ENCODE assay signal across 31 cellular contexts in genomic region chr21:39664586-39664985, GRCh38. TPM values are rescaled to one million over a fixed set of nuclear protein-coding genes. Genes with fewer than 3 reads are reported as not detected.
"Had no signal": no experiment of that assay in that cellular context is flagged by ENCODE, and none has a peak within 500 bp of the region (broad histone marks: within the 10 kb centered on the region; RNA-seq: fewer than 3 reads in every experiment).

No MANE protein-coding gene starts in this region.

- H3K4me3 Mint-ChIP-seq: activated B cell treated with CpG ODN at 0.5 μM for 24 hours; activated CD4-positive, alpha-beta T cell treated with anti-CD3 and anti-CD28 coated beads, Interleukin-2, amount 10 ng/mL, durations not matched to agents 24 days and 14 days; activated CD8-positive, alpha-beta memory T cell treated with anti-CD3 and anti-CD28 coated beads, Interleukin-2, amount 10 ng/mL, durations not matched to agents 7 days and 5 days; activated naive CD4-positive, alpha-beta T cell treated with anti-CD3 and anti-CD28 coated beads, Interleukin-2, amount 50 U/mL, for 24 hours; activated T-cell treated with anti-CD3 and anti-CD28 coated beads, Interleukin-2, amount 50 U/mL, for 24 hours; activated T-helper 1 cell treated with anti-CD3 and anti-CD28 coated beads, Interleukin-12 subunit alpha, Interleukin-12 subunit beta, Interleukin-2, Interleukin-4 antibody, amounts not matched to agents 30 ng/mL and 10 ng/mL and 1 ng/mL, durations not matched to agents 14 hours and 24 hours and 36 hours; brain; central memory CD8-positive, alpha-beta T cell had no signal

- H3K27ac ChIP-seq: ascending aorta, SJCRH30 had no signal

- H3K4me3 ChIP-seq: ascending aorta, MG63, SJCRH30 had no signal

- H3K4me1 Mint-ChIP-seq: activated B cell treated with CpG ODN at 0.5 μM for 24 hours; activated CD4-positive, alpha-beta T cell treated with anti-CD3 and anti-CD28 coated beads, Interleukin-2, amount 10 ng/mL, durations not matched to agents 24 days and 14 days; activated CD8-positive, alpha-beta memory T cell treated with anti-CD3 and anti-CD28 coated beads, Interleukin-2, amount 10 ng/mL, durations not matched to agents 7 days and 5 days; activated naive CD4-positive, alpha-beta T cell treated with anti-CD3 and anti-CD28 coated beads, Interleukin-2, amount 50 U/mL, for 24 hours; central memory CD8-positive, alpha-beta T cell had no signal

- H3K27me3 ChIP-seq: ascending aorta, MG63, SJCRH30 had no signal

- H3K9me3 Mint-ChIP-seq: activated B cell treated with CpG ODN at 0.5 μM for 24 hours; activated CD4-positive, alpha-beta T cell treated with anti-CD3 and anti-CD28 coated beads, Interleukin-2, amount 10 ng/mL, durations not matched to agents 24 days and 14 days; activated naive CD4-positive, alpha-beta T cell treated with anti-CD3 and anti-CD28 coated beads, Interleukin-2, amount 50 U/mL, for 24 hours; activated T-cell treated with anti-CD3 and anti-CD28 coated beads, Interleukin-2, amount 50 U/mL, for 24 hours; activated T-helper 1 cell treated with anti-CD3 and anti-CD28 coated beads, Interleukin-12 subunit alpha, Interleukin-12 subunit beta, Interleukin-2, Interleukin-4 antibody, amounts not matched to agents 30 ng/mL and 10 ng/mL and 1 ng/mL, durations not matched to agents 14 hours and 24 hours and 36 hours had no signal

- H3K4me1 ChIP-seq: ascending aorta had no signal

- ATAC-seq: activated CD8-positive, alpha-beta memory T cell treated with anti-CD3 and anti-CD28 coated beads, Interleukin-2, amount 10 ng/mL, durations not matched to agents 7 days and 5 days; Panc1; Right ventricle myocardium inferior had no signal

- H3K36me3 ChIP-seq: ascending aorta, MG63, SJCRH30 had no signal

- H3K27me3 Mint-ChIP-seq: activated B cell treated with CpG ODN at 0.5 μM for 24 hours; activated CD8-positive, alpha-beta memory T cell treated with anti-CD3 and anti-CD28 coated beads, Interleukin-2, amount 10 ng/mL, durations not matched to agents 7 days and 5 days had no signal

- H3K36me3 Mint-ChIP-seq: activated CD8-positive, alpha-beta memory T cell treated with anti-CD3 and anti-CD28 coated beads, Interleukin-2, amount 10 ng/mL, durations not matched to agents 7 days and 5 days; activated naive CD4-positive, alpha-beta T cell treated with anti-CD3 and anti-CD28 coated beads, Interleukin-2, amount 50 U/mL, for 24 hours had no signal

- DNase-seq: activated B cell treated with CpG ODN at 0.5 μM for 24 hours; activated CD4-positive, alpha-beta T cell treated with anti-CD3 and anti-CD28 coated beads for 1 hour; activated CD4-positive, alpha-beta T cell treated with anti-CD3 and anti-CD28 coated beads, Interleukin-2, amount 10 ng/mL, durations not matched to agents 24 days and 14 days; activated CD4-positive, alpha-beta T cell treated with anti-CD3 and anti-CD28 coated beads, Interleukin-2, amount 50 U/mL, for 48 hours; activated CD8-positive, alpha-beta memory T cell treated with anti-CD3 and anti-CD28 coated beads, Interleukin-2, amount 10 ng/mL, durations not matched to agents 7 days and 5 days; activated effector memory CD4-positive, alpha-beta T cell treated with Interleukin-2 at 50 U/mL for 16 hours; activated naive CD4-positive, alpha-beta T cell; activated T-cell treated with anti-CD3 and anti-CD28 coated beads, Interleukin-2, amount 50 U/mL, for 24 hours; MG63; MV-4-11; NCI-H1092 treated with DMSO at 0.1 percent for 48 hours; NCI-H1417 treated with DMSO at 0.1 percent for 48 hours; NCI-H1694 treated with DMSO at 0.1 percent for 48 hours; NCI-H2029 treated with DMSO at 0.1 percent for 48 hours; NCI-H345; NCI-H510A; NCI-H526 treated with DMSO at 0.1 percent for 48 hours; NK-92 treated with Interleukin-12 subunit alpha and Interleukin-12 subunit beta, amount 100 ng/mL, for 24 hours; OCI-M1; RPMI8226; SJCRH30; SK-N-SH; T-helper 1 cell had no signal

- H3K9me3 ChIP-seq: ascending aorta, MG63, SJCRH30, SK-N-SH had no signal

- H3K27ac Mint-ChIP-seq: activated B cell treated with CpG ODN at 0.5 μM for 24 hours; activated CD4-positive, alpha-beta T cell treated with anti-CD3 and anti-CD28 coated beads, Interleukin-2, amount 10 ng/mL, durations not matched to agents 24 days and 14 days; activated CD8-positive, alpha-beta memory T cell treated with anti-CD3 and anti-CD28 coated beads, Interleukin-2, amount 10 ng/mL, durations not matched to agents 7 days and 5 days; activated naive CD4-positive, alpha-beta T cell treated with anti-CD3 and anti-CD28 coated beads, Interleukin-2, amount 50 U/mL, for 24 hours; activated T-cell treated with anti-CD3 and anti-CD28 coated beads, Interleukin-2, amount 50 U/mL, for 24 hours; activated T-helper 1 cell treated with anti-CD3 and anti-CD28 coated beads, Interleukin-12 subunit alpha, Interleukin-12 subunit beta, Interleukin-2, Interleukin-4 antibody, amounts not matched to agents 30 ng/mL and 10 ng/mL and 1 ng/mL, durations not matched to agents 14 hours and 24 hours and 36 hours had no signal

RNA-seq across cellular contexts. Expression of gene B3GALT5, which starts 51.8 kb away (rescaled TPM):
- total RNA-seq: activated B cell treated with CpG ODN at 0.5 μM for 24 hours; activated CD4-positive, alpha-beta T cell treated with anti-CD3 and anti-CD28 coated beads, Interleukin-2, amount 10 ng/mL, durations not matched to agents 24 days and 14 days; activated CD8-positive, alpha-beta memory T cell treated with anti-CD3 and anti-CD28 coated beads, Interleukin-2, amount 10 ng/mL, durations not matched to agents 7 days and 5 days; activated T-helper 1 cell treated with anti-CD3 and anti-CD28 coated beads, Interleukin-12 subunit alpha, Interleukin-12 subunit beta, Interleukin-2, Interleukin-4 antibody, amounts not matched to agents 30 ng/mL and 10 ng/mL and 1 ng/mL, durations not matched to agents 14 hours and 24 hours and 36 hours; ascending aorta; T-helper 2 cell treated with Interferon-gamma antibody and Interleukin-4, amounts not matched to agents 100 ng/mL and 5 ng/mL, for 36 hours had no signal
